ENCODE assay signal across 14 cellular contexts in the genomic region with DNA sequence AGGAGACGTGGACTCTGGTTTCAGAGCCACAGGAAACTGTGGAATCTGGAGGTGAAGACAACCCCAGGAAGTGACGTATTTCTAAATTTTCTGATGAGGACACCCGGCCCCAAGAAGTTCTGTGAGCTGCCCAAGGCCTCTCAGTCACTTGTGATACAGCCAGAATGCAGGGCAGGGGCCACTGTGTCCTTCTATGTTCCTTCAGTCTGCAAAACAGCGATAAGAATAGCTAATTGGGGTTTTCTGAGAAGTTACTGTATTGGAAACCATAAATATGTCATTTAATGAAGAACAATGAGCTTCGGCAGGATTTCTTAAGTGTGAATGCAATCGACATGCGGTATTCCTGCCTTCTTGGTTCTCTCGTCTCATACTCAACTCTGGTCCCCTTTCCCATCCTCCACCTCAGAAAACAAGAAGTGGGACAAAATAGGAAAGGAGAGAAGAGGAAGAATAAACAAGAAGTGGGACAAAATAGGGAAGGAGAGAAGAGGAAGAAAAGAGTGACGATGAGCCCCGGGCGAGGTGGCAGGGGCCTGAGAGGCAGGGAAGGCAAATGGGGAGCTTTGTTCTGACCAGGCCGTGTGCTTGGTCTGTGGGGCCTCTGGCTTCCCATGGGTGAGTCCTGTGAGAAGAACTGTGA.
DNase-seq lines count a peak whose midpoint lies in the region; ATAC-seq and TF ChIP-seq lines count a peak whose summit lies in the region.
"Had no signal": no experiment of that assay in that cellular context is flagged by ENCODE, and none has a peak within 500 bp of the region (broad histone marks: within the 10 kb centered on the region; RNA-seq: fewer than 3 reads in every experiment).

No MANE protein-coding gene starts in this region.

- no peak overlapping the region for H3K4me3 Mint-ChIP-seq in endodermal cell
- H3K4me3 Mint-ChIP-seq: activated naive CD4-positive, alpha-beta T cell treated with anti-CD3 and anti-CD28 coated beads, Interleukin-2, amount 10 ng/mL, durations not matched to agents 7 days and 5 days; CD8-positive, alpha-beta T cell had no signal

- peak; percentile 54 to 84 for ATAC-seq in upper lobe of left lung (ENCODE audit: low FRiP score in 2 of 2)
- ATAC-seq: CD8-positive, alpha-beta T cell had no signal

- H2AK5ac ChIP-seq in trophoblast cell (ENCODE audit: low read length) = no peak overlapping the region

- H3K4me1 ChIP-seq in endodermal cell (ENCODE audit: control insufficient read depth, insufficient read depth, low read length) (no peaks in the 10 kb centered on the region), upper lobe of left lung (no peaks in the 10 kb centered on the region), trophoblast cell (ENCODE audit: control insufficient read depth in 1 of 2, insufficient read depth in 2 of 2, low read length in 2 of 2) (no peaks in the 10 kb centered on the region)

- no peak overlapping the region for H2BK5ac ChIP-seq in trophoblast cell (ENCODE audit: low read depth, low read length, poor library complexity)

- peaks cover 12% of the 10 kb centered on the region for H3K9me3 Mint-ChIP-seq in endodermal cell

- no peak overlapping the region for H4K91ac ChIP-seq in trophoblast cell (ENCODE audit: low read depth, low read length)

- H3K79me2 ChIP-seq in trophoblast cell (ENCODE audit: control insufficient read depth, insufficient read depth, low read length, poor library complexity) = no peaks in the 10 kb centered on the region

- no peak overlapping the region for H3K4me3 ChIP-seq in endodermal cell (ENCODE audit: low read length)
- no peak overlapping the region for H3K4me3 ChIP-seq in upper lobe of left lung
- no peak overlapping the region for H3K4me3 ChIP-seq in trophoblast cell (ENCODE audit: low read depth, low read length)

- H3K9ac ChIP-seq in endodermal cell (ENCODE audit: extremely low read depth, low read length, poor library complexity, severe bottlenecking) (no peak overlapping the region), trophoblast cell (ENCODE audit: low read length) (no peak overlapping the region)

- 94 to 95% methylated on average over 7 to 12 of the region's 12 CpGs for WGBS in endodermal cell (ENCODE audit: insufficient coverage in 1 of 2, insufficient read length in 1 of 2), 2 experiments
- WGBS in upper lobe of left lung, 2 donors = 72 to 84% methylated on average over 12 of the region's 12 CpGs
- WGBS in trophoblast cell (ENCODE audit: extremely low coverage, insufficient coverage, insufficient read length) = no CpG with 5 or more reads among the region's 12 CpGs

- TF ChIP-seq CTCF in endodermal cell (conservative IDR thresholded peaks at IDR 0.05) (no peak), upper lobe of left lung (IDR thresholded peaks at IDR 0.05) (no peak)

- H3K4me2 ChIP-seq in trophoblast cell (ENCODE audit: low read length) = no peak overlapping the region

- H4K12ac ChIP-seq in trophoblast cell (ENCODE audit: low read depth, low read length) = no peak overlapping the region

- H3K36me3 ChIP-seq in endodermal cell (ENCODE audit: control insufficient read depth, insufficient read depth, low read length) (no peaks in the 10 kb centered on the region), upper lobe of left lung (no peaks in the 10 kb centered on the region), trophoblast cell (ENCODE audit: control insufficient read depth in 1 of 2, insufficient read depth in 2 of 2, low read length in 2 of 2) (no peaks in the 10 kb centered on the region)
- H3K36me3 ChIP-seq: brain microvascular endothelial cell had no signal

- TF ChIP-seq POLR2A in upper lobe of left lung (IDR thresholded peaks at IDR 0.05) = no peak

- H3K27me3 Mint-ChIP-seq in endodermal cell (ENCODE audit: insufficient read depth) = no peaks in the 10 kb centered on the region
- H3K27me3 Mint-ChIP-seq: progenitor cell of endocrine pancreas had no signal

- no peak for TF ChIP-seq EP300 in upper lobe of left lung (IDR thresholded peaks at IDR 0.05)

- H2BK120ac ChIP-seq in trophoblast cell (ENCODE audit: insufficient read depth, low read length, poor library complexity) = no peak overlapping the region

- DNase-seq in NOMO-1 treated with dmso at 0.1 percent for 144 hours (lab: John Stamatoyannopoulos, UW; ENCODE audit: unreplicated experiment) (peak; percentile 80), endodermal cell (no peak), medulla oblongata (ENCODE audit: extremely low spot score) (peak; percentile 84), upper lobe of left lung (peak; percentile 20 to 59), trophoblast cell (no peak), epidermal melanocyte (ENCODE audit: insufficient read length, low spot score) (no peak), UCSD-AML1 (lab: John Stamatoyannopoulos, UW; ENCODE audit: unreplicated experiment) (no peak)
- DNase-seq: activated naive CD4-positive, alpha-beta T cell treated with anti-CD3 and anti-CD28 coated beads, Interleukin-2, amount 10 ng/mL, durations not matched to agents 7 days and 5 days; brain microvascular endothelial cell; CD8-positive, alpha-beta T cell; NCI-H2081 treated with DMSO at 0.1 percent for 48 hours; NCI-H82; SHP77 treated with DMSO at 0.1 percent for 48 hours had no signal

- no peaks in the 10 kb centered on the region for H3K79me1 ChIP-seq in trophoblast cell (ENCODE audit: low read length)

- H2AFZ ChIP-seq in trophoblast cell (ENCODE audit: insufficient read depth, low read length, poor library complexity) = no peak overlapping the region

- no peak overlapping the region for H4K8ac ChIP-seq in trophoblast cell (ENCODE audit: low read depth, low read length)

- H3K23ac ChIP-seq in trophoblast cell (ENCODE audit: low read length) = no peak overlapping the region

- no peak overlapping the region for H3K18ac ChIP-seq in trophoblast cell (ENCODE audit: low read length)

- no peak overlapping the region for H3K27ac Mint-ChIP-seq in endodermal cell
- H3K27ac Mint-ChIP-seq: activated naive CD4-positive, alpha-beta T cell treated with anti-CD3 and anti-CD28 coated beads, Interleukin-2, amount 10 ng/mL, durations not matched to agents 7 days and 5 days; CD8-positive, alpha-beta T cell; progenitor cell of endocrine pancreas had no signal

- H3K14ac ChIP-seq in trophoblast cell (ENCODE audit: low read length) = no peak overlapping the region

- H3K27me3 ChIP-seq in endodermal cell (ENCODE audit: control insufficient read depth, insufficient read depth, low read length, poor library complexity, severe bottlenecking) (peaks cover 4% of the 10 kb centered on the region), upper lobe of left lung (no peaks in the 10 kb centered on the region), trophoblast cell (ENCODE audit: insufficient read depth, low read length) (no peaks in the 10 kb centered on the region)
- H3K27me3 ChIP-seq: brain microvascular endothelial cell had no signal

- H2BK12ac ChIP-seq in trophoblast cell (ENCODE audit: low read length) = no peak overlapping the region

- H3K36me3 Mint-ChIP-seq in endodermal cell (ENCODE audit: low read depth) = no peaks in the 10 kb centered on the region
- H3K36me3 Mint-ChIP-seq: activated naive CD4-positive, alpha-beta T cell treated with anti-CD3 and anti-CD28 coated beads, Interleukin-2, amount 10 ng/mL, durations not matched to agents 7 days and 5 days; CD8-positive, alpha-beta T cell had no signal

- H3K4ac ChIP-seq in trophoblast cell (ENCODE audit: low read depth, low read length) = no peak overlapping the region

- H3K4me1 Mint-ChIP-seq in endodermal cell = no peaks in the 10 kb centered on the region
- H3K4me1 Mint-ChIP-seq: activated naive CD4-positive, alpha-beta T cell treated with anti-CD3 and anti-CD28 coated beads, Interleukin-2, amount 10 ng/mL, durations not matched to agents 7 days and 5 days had no signal

- peak overlapping the region; percentile 87 for H3K27ac ChIP-seq in endodermal cell (ENCODE audit: low read depth, low read length)
- H3K27ac ChIP-seq in upper lobe of left lung = peak overlapping the region in 3 of 4 donors; percentile 13 to 44 (median 15)
- no peak overlapping the region for H3K27ac ChIP-seq in trophoblast cell (ENCODE audit: low read depth, low read length)
- H3K27ac ChIP-seq: brain microvascular endothelial cell had no signal

- H3K9me3 ChIP-seq in endodermal cell (ENCODE audit: control insufficient read depth, low read length) (peaks cover 5% of the 10 kb centered on the region), upper lobe of left lung (peaks cover 0 to 3% (median 0%) of the 10 kb centered on the region in 4 donors), trophoblast cell (ENCODE audit: insufficient read depth, low read depth, low read length) (no peaks in the 10 kb centered on the region)

Comparison
In these comparisons a context has a peak if more than half of its experiments do, and no peak if none do; other contexts are left out.
1. DNase-seq: peak in NOMO-1 treated with dmso at 0.1 percent for 144 hours (single experiment), medulla oblongata (single experiment) and upper lobe of left lung (2 of 2); none in endodermal cell (single experiment), trophoblast cell (0 of 2), epidermal melanocyte (single experiment) and UCSD-AML1 (single experiment).